ENCODE assay signal across 10 cellular contexts in the genomic region with DNA sequence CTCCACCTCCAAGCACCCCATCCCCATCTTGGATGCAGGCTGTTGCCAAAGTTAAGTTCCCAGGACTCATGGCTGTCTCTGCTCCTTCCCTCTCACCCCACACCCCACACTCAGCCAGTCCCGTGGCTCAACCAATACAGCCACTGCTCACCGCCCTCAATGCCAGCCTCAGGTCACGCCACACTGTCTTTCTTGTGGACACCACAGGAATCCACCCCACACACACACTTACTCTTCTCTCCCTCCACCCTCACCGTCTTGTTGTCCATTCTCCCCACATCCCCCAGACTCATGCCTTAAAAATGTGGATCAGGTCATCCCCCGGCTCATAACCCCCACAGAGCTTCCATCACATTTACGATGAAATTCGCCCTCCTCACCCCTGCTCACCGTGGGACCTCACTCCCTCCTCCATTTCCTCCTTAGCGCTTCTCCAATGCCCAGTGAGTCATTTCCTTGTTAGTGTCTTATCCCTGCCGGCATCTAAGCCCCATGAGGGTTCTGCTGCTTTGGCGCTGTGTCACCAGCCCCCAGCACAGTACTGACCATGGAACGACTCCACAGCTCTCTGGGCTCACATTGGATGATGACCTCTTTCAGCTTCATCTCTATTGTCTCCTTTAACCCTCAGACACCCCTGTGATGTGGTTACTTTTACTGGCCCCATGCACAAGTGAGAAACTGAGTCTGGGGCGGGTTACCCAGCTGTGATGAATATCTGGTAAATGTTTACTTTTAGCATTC. TPM values are rescaled to one million over a fixed set of nuclear protein-coding genes. Genes with fewer than 3 reads are reported as not detected.
DNase-seq lines count a peak whose midpoint lies in the region; ATAC-seq, FAIRE-seq and TF ChIP-seq lines count a peak whose summit lies in the region.
"Had no signal": no experiment of that assay in that cellular context is flagged by ENCODE, and none has a peak within 500 bp of the region (broad histone marks: within the 10 kb centered on the region; RNA-seq: fewer than 3 reads in every experiment).

No MANE protein-coding gene starts in this region.

- no peaks in the 10 kb centered on the region for H3K9me1 ChIP-seq in keratinocyte (ENCODE audit: control insufficient read depth, extremely low read depth, insufficient read depth, low read length)

- H3K9me3 ChIP-seq in HEK293 (ENCODE audit: control insufficient read depth, insufficient read depth, low read depth, low read length) = no peaks in the 10 kb centered on the region
- no peaks in the 10 kb centered on the region for H3K9me3 ChIP-seq in keratinocyte (ENCODE audit: control insufficient read depth, low read depth, low read length)

- dilution Hi-C loops in keratinocyte (cut with MboI; ENCODE audit: extremely low pct_ligation_motif_present, low sequenced_read_pairs) = no loop called here

- in situ Hi-C loops in ACHN (cut with HindIII; ENCODE audit: low pct_ligation_motif_present, low pct_unique_long_range_greater_than_20kb, low sequenced_read_pairs) = no loop called here

- no peak overlapping the region for H3K27ac ChIP-seq in HEK293 (ENCODE audit: extremely low read depth, low read depth, low read length)
- no peak overlapping the region for H3K27ac ChIP-seq in keratinocyte (ENCODE audit: control insufficient read depth, insufficient read depth, low read length)

- H3K4me3 ChIP-seq in HEK293 (ENCODE audit: low read depth, low read length) (no peak overlapping the region), WI38 (ENCODE audit: low read depth, low read length) (peak overlapping the region; percentile 17), keratinocyte (ENCODE audit: control insufficient read depth in 2 of 3, extremely low read depth in 1 of 3, insufficient read depth in 2 of 3, low read depth in 1 of 3, low read length in 3 of 3) (no peak overlapping the region)

- no peak for FAIRE-seq in keratinocyte (lab: Jason Lieb, UNC)

- H3K79me2 ChIP-seq in keratinocyte (ENCODE audit: control insufficient read depth, insufficient read depth, low read length) = no peaks in the 10 kb centered on the region

- CTCF ChIA-PET in HEK293 (lab: Yijun Ruan, JAX) = interaction anchor here (1.2 to 6.4 kb wide), 3 partner anchors 9 to 80 kb away, joined by 3 to 46 read pairs (median 6); no protein-coding TSS in a partner anchor

- no peak for TF ChIP-seq CTCF in HEK293 (tag by site-specific recombination; IDR thresholded peaks at IDR 0.05)
- no peak for TF ChIP-seq CTCF in WI38 (IDR thresholded peaks at IDR 0.05; ENCODE audit: low read depth, low read length)
- TF ChIP-seq CTCF in keratinocyte (optimal IDR thresholded peaks at IDR 0.05 in 1 of 3, IDR thresholded peaks at IDR 0.05 in 1 of 3, conservative IDR thresholded peaks at IDR 0.05 in 1 of 3; ENCODE audit: extremely low read depth in 1 of 3, insufficient read depth in 2 of 3, low read length in 3 of 3) = no peak

- peaks cover under 1% of the 10 kb centered on the region for H3K27me3 ChIP-seq in keratinocyte (ENCODE audit: control insufficient read depth, extremely low read depth, insufficient read depth, low read length)

- peak overlapping the region; percentile 30 for H2AFZ ChIP-seq in keratinocyte (ENCODE audit: control insufficient read depth, low read length)

- H3K4me1 ChIP-seq in HEK293 (ENCODE audit: control insufficient read depth, insufficient read depth, low read length) (no peaks in the 10 kb centered on the region), keratinocyte (ENCODE audit: control insufficient read depth, extremely low read depth, insufficient read depth, low read length) (peaks cover 12% of the 10 kb centered on the region)

- H3K4me2 ChIP-seq in keratinocyte (ENCODE audit: control insufficient read depth, extremely low read depth, insufficient read depth, low read depth, low read length) = no peak overlapping the region

- POLR2A ChIA-PET in HEK293 (lab: Yijun Ruan, JAX) = no interaction called here

- ATAC-seq in GM18868 (IDR thresholded peaks at IDR 0.05; ENCODE audit: unreplicated experiment) (no peak), HG03196 (IDR thresholded peaks at IDR 0.05; ENCODE audit: unreplicated experiment) (no peak), HG03159 (IDR thresholded peaks at IDR 0.05; ENCODE audit: unreplicated experiment) (no peak), HG02610 (IDR thresholded peaks at IDR 0.05; ENCODE audit: unreplicated experiment) (no peak)

- peak; percentile 99 for DNase-seq in ACHN
- no peak for DNase-seq in keratinocyte (ENCODE audit: low read depth, low spot score)
- DNase-seq: SHP77, substantia nigra had no signal

- H3K9ac ChIP-seq in keratinocyte (ENCODE audit: control insufficient read depth, extremely low read depth, insufficient read depth, low read length) = no peak overlapping the region

- H4K20me1 ChIP-seq in keratinocyte (ENCODE audit: control insufficient read depth, extremely low read depth, insufficient read depth, low read length) = no peaks in the 10 kb centered on the region

- no peaks in the 10 kb centered on the region for H3K36me3 ChIP-seq in HEK293 (ENCODE audit: control insufficient read depth in 2 of 2, insufficient read depth in 1 of 2, low read length in 2 of 2)
- no peaks in the 10 kb centered on the region for H3K36me3 ChIP-seq in keratinocyte (ENCODE audit: control insufficient read depth in 2 of 2, extremely low read depth in 1 of 2, insufficient read depth in 2 of 2, low read length in 2 of 2)

TF ChIP-seq in HEK293, 187 proteins besides CTCF, POLR2A, EP300 and RAD21:
- no peak for TF ChIP-seq ZNF132 (tag by site-specific recombination; IDR thresholded peaks at IDR 0.05; ENCODE audit: borderline replicate concordance)
- no peak for TF ChIP-seq ZNF311 (tag by site-specific recombination; IDR thresholded peaks at IDR 0.05; ENCODE audit: borderline replicate concordance)
- peak; percentile 70 for TF ChIP-seq GLIS1 (tag by site-specific recombination; IDR thresholded peaks at IDR 0.05)
- TF ChIP-seq KLF9 (tag by site-specific recombination; IDR thresholded peaks at IDR 0.05; ENCODE audit: low read depth) = no peak
- TF ChIP-seq EGR2 (tag by site-specific recombination; IDR thresholded peaks at IDR 0.05; ENCODE audit: low read depth) = peak; percentile 86
- TF ChIP-seq ZNF521 (tag by site-specific recombination; IDR thresholded peaks at IDR 0.05) = no peak
- TF ChIP-seq BCL11B (tag by site-specific recombination; IDR thresholded peaks at IDR 0.05; ENCODE audit: low read depth) = no peak
- TF ChIP-seq ZIC2 (tag by site-specific recombination; IDR thresholded peaks at IDR 0.05) = peak; percentile 78
- peak; percentile 73 for TF ChIP-seq ZFHX2 (tag by site-specific recombination; conservative IDR thresholded peaks at IDR 0.05)
- peak; percentile 23; the same call in 1 of the 2 replicates for TF ChIP-seq ZNF600 (tag by site-specific recombination; IDR thresholded peaks at IDR 0.05)
- no peak for TF ChIP-seq SCRT2 (tag by site-specific recombination; IDR thresholded peaks at IDR 0.05)
- TF ChIP-seq ZNF366 (tag by site-specific recombination; conservative IDR thresholded peaks at IDR 0.05) = no peak
- TF ChIP-seq ZBTB7A (tag by site-specific recombination; IDR thresholded peaks at IDR 0.05; ENCODE audit: low read depth) = no peak
- TF ChIP-seq ZNF768 (tag by site-specific recombination; IDR thresholded peaks at IDR 0.05) = no peak

RNA-seq across cellular contexts. Expression of a gene that starts 13.8 kb away (rescaled TPM):
- polyA plus RNA-seq in keratinocyte = 0.67 to 1.8 TPM (median 1.0 TPM) in 3 replicates
- 3.4 TPM for polyA plus RNA-seq in keratinocyte (2011; ENCODE audit: low read depth)
- 0.67 and 0.70 TPM in 2 replicates for polyA plus RNA-seq in keratinocyte (2011; cell fraction: cytosol; rRNA removed)
- polyA plus RNA-seq in keratinocyte (2011; cell fraction: nucleus; rRNA removed) = 2.4 and 2.5 TPM in 2 replicates
- polyA plus RNA-seq in keratinocyte (2012; ENCODE audit: low replicate concordance) = 0.83 and 5.8 TPM in 2 replicates
- polyA minus RNA-seq in keratinocyte = 1.9 to 3.7 TPM (median 3.0 TPM) in 3 replicates
- polyA minus RNA-seq in keratinocyte (2011; cell fraction: cytosol; rRNA and poly(A)+ RNA removed) = 3.5 TPM
- 1.3 and 1.6 TPM in 2 replicates for polyA minus RNA-seq in keratinocyte (2011; cell fraction: nucleus; rRNA and poly(A)+ RNA removed)
